In the genomic region with DNA sequence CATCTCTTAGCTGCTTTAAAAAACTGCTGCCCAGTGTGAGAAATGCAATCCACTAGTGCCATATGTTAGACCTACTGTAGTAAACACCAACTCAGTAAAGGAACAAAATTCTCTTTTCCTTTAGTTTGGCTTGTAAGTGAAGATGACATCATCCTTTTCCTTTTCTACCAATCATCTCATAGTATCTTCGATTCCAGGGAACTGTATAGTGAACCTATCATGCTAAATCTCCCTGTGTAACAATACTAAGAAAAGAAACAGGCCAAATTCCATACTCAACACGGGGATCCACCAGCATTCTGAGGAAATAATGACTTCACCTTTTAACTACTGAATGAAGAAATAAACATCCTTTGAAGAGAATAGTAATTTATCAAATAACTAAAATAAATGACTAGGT, we compare ENCODE assay signal across 12 cellular contexts.
A peak's percentile ranks its signal among the peaks of the same experiment; 100 is the strongest.
DNase-seq lines count a peak whose midpoint lies in the region; ATAC-seq and TF ChIP-seq lines count a peak whose summit lies in the region.
"Had no signal": no experiment of that assay in that cellular context is flagged by ENCODE, and none has a peak within 500 bp of the region (broad histone marks: within the 10 kb centered on the region; RNA-seq: fewer than 3 reads in every experiment).

No MANE protein-coding gene starts in this region.

- peaks cover 38% of the 10 kb centered on the region for H3K36me3 Mint-ChIP-seq in CD4-positive, alpha-beta T cell (ENCODE audit: low read depth)

- POLR2A ChIA-PET in CD4-positive, alpha-beta T cell (lab: Charles Lee), result no interaction called here

- peaks cover 84% of the 10 kb centered on the region for H3K4me1 Mint-ChIP-seq in CD4-positive, alpha-beta T cell (ENCODE audit: low read depth)

- H3K9me3 ChIP-seq in CD4-positive, alpha-beta T cell (ENCODE audit: control insufficient read depth, low read length), result no peaks in the 10 kb centered on the region
- H3K9me3 ChIP-seq in uterus, result no peaks in the 10 kb centered on the region
- H3K9me3 ChIP-seq: left lung had no signal

- H3K4me1 ChIP-seq in uterus, result no peaks in the 10 kb centered on the region

- no peak for ATAC-seq in CD4-positive, alpha-beta T cell (ENCODE audit: poor library complexity)
- ATAC-seq in HG03457 (IDR thresholded peaks at IDR 0.05; ENCODE audit: unreplicated experiment), result no peak
- ATAC-seq: left lung had no signal

- H3K27me3 Mint-ChIP-seq in CD4-positive, alpha-beta T cell, result no peaks in the 10 kb centered on the region
- H3K27me3 Mint-ChIP-seq: dendritic cell treated with granulocyte-macrophage colony-stimulating factor and Interleukin-4, amounts not matched to agents 40 ng/mL and 50 ng/mL, for 4 days had no signal

- H3K27ac ChIP-seq in CD4-positive, alpha-beta T cell (ENCODE audit: low read depth, low read length), result peak overlapping the region; percentile 1
- H3K27ac ChIP-seq in uterus, result no peak overlapping the region
- H3K27ac ChIP-seq: GM23248, left lung had no signal

- no peaks in the 10 kb centered on the region for H3K9me3 Mint-ChIP-seq in CD4-positive, alpha-beta T cell
- H3K9me3 Mint-ChIP-seq: dendritic cell treated with granulocyte-macrophage colony-stimulating factor and Interleukin-4, amounts not matched to agents 40 ng/mL and 50 ng/mL, for 4 days had no signal

- CTCF ChIA-PET in CD4-positive, alpha-beta T cell (lab: Charles Lee), result no interaction called here

- no peak for TF ChIP-seq CTCF in CD4-positive, alpha-beta T cell (IDR thresholded peaks at IDR 0.05)
- no peak for TF ChIP-seq CTCF in fibroblast of pulmonary artery (IDR thresholded peaks at IDR 0.05; ENCODE audit: low read length, missing control alignments)
- TF ChIP-seq CTCF in uterus (IDR thresholded peaks at IDR 0.05), result no peak

- peak overlapping the region; percentile 84 for H3K27ac Mint-ChIP-seq in CD4-positive, alpha-beta T cell
- H3K27ac Mint-ChIP-seq: dendritic cell treated with granulocyte-macrophage colony-stimulating factor and Interleukin-4, amounts not matched to agents 40 ng/mL and 50 ng/mL, for 4 days had no signal

- intact Hi-C loops in CD4-positive, alpha-beta T cell (cut with DNase I, micrococcal nuclease), result loop anchor here in 1 of 2 experiments (1.0 kb wide), 1 partner anchor 13 kb away; no protein-coding TSS in a partner anchor
- intact Hi-C loops in uterus (cut with DNase I; ENCODE audit: low total_unique reads), result no loop called here

- no peak overlapping the region for H3K4me3 ChIP-seq in fibroblast of pulmonary artery (replicated peaks; ENCODE audit: low read depth, low read length)
- H3K4me3 ChIP-seq in uterus, result no peak overlapping the region
- H3K4me3 ChIP-seq: GM23248, left lung had no signal

- H3K36me3 ChIP-seq in uterus, result no peaks in the 10 kb centered on the region
- H3K36me3 ChIP-seq: left lung had no signal

- peak overlapping the region; percentile 52 for H3K4me3 Mint-ChIP-seq in CD4-positive, alpha-beta T cell
- H3K4me3 Mint-ChIP-seq: dendritic cell treated with granulocyte-macrophage colony-stimulating factor and Interleukin-4, amounts not matched to agents 40 ng/mL and 50 ng/mL, for 4 days had no signal

- no peak for DNase-seq in CD4-positive, alpha-beta T cell
- peak; percentile 68 for DNase-seq in DMS 273 treated with DMSO at 0.1 percent for 48 hours (lab: John Stamatoyannopoulos, UW)
- DNase-seq in OCI-M1 (lab: John Stamatoyannopoulos, UW), result peak; percentile 16
- peak; percentile 20 for DNase-seq in fibroblast of pulmonary artery (ENCODE audit: low read depth)
- DNase-seq in uterus, result no peak
- DNase-seq in stimulated activated CD4-positive, alpha-beta T cell treated with anti-CD3 and anti-CD28 coated beads, Interleukin-2, amount 100 ng/mL, for 48 hours, result no peak
- DNase-seq: GM23248; left lung; NCI-H1436; stimulated activated CD4-positive, alpha-beta T cell treated with anti-CD3 and anti-CD28 coated beads, Interleukin-2, amount 100 ng/mL, for 24 hours had no signal

- no peaks in the 10 kb centered on the region for H3K27me3 ChIP-seq in CD4-positive, alpha-beta T cell (ENCODE audit: control insufficient read depth, insufficient read depth, low read length)
- no peaks in the 10 kb centered on the region for H3K27me3 ChIP-seq in uterus
- H3K27me3 ChIP-seq: left lung had no signal

- TF ChIP-seq POLR2A in uterus (IDR thresholded peaks at IDR 0.05), result no peak

Comparison
In these comparisons a context has a peak if more than half of its experiments do, and no peak if none do; other contexts are left out.
1. DNase-seq: peak in DMS 273 treated with DMSO at 0.1 percent for 48 hours (single experiment), OCI-M1 (single experiment) and fibroblast of pulmonary artery (single experiment); none in CD4-positive, alpha-beta T cell (0 of 10), uterus (0 of 2) and stimulated activated CD4-positive, alpha-beta T cell treated with anti-CD3 and anti-CD28 coated beads, Interleukin-2, amount 100 ng/mL, for 48 hours (0 of 2).